Comparison of ENCODE assay signal across 11 cellular contexts in genomic region chr14:99229654-99230215, GRCh38. TPM values are rescaled to one million over a fixed set of nuclear protein-coding genes. Genes with fewer than 3 reads are reported as not detected.
DNase-seq lines count a peak whose midpoint lies in the region; ATAC-seq and TF ChIP-seq lines count a peak whose summit lies in the region.
"Had no signal": no experiment of that assay in that cellular context is flagged by ENCODE, and none has a peak within 500 bp of the region (broad histone marks: within the 10 kb centered on the region; RNA-seq: fewer than 3 reads in every experiment).

No MANE protein-coding gene starts in this region.

- H3K27me3 Mint-ChIP-seq in activated CD8-positive, alpha-beta T cell treated with anti-CD3 and anti-CD28 coated beads for 36 hours: no peaks in the 10 kb centered on the region

- TF ChIP-seq CTCF in A673 (conservative IDR thresholded peaks at IDR 0.05; ENCODE audit: low read depth, low read length): no peak
- TF ChIP-seq CTCF in activated CD8-positive, alpha-beta T cell treated with anti-CD3 and anti-CD28 coated beads for 36 hours (IDR thresholded peaks at IDR 0.05): no peak

- ATAC-seq in activated CD8-positive, alpha-beta T cell treated with anti-CD3 and anti-CD28 coated beads for 36 hours: peak; percentile 14
- no peak for ATAC-seq in GM18520 (IDR thresholded peaks at IDR 0.05; ENCODE audit: unreplicated experiment)

- H3K9me3 ChIP-seq in A673 (ENCODE audit: low read depth, low read length, poor library complexity, severe bottlenecking) (no peaks in the 10 kb centered on the region), mesodermal cell (ENCODE audit: control insufficient read depth, low read length) (no peaks in the 10 kb centered on the region)

- POLR2A ChIA-PET in A673 (lab: Charles Lee; ENCODE audit: low non-redundant PET): no interaction called here
- POLR2A ChIA-PET in activated CD8-positive, alpha-beta T cell treated with anti-CD3 and anti-CD28 coated beads for 36 hours (lab: Charles Lee): interaction anchor here (1.3 to 23.8 kb wide), 9 partner anchors 11 to 1252 kb away, joined by 3 to 496 read pairs (median 35); partner anchors contain the start of gene BCL11B

- no peaks in the 10 kb centered on the region for H3K27me3 ChIP-seq in A673 (replicated peaks; ENCODE audit: insufficient read depth, low read depth, low read length, poor library complexity)
- H3K27me3 ChIP-seq: foreskin keratinocyte had no signal

- no TSS peak for BruUV-seq in A673 (replicated peaks; lab: Mats Ljungman, UMichigan)

- H3K9me3 Mint-ChIP-seq in activated CD8-positive, alpha-beta T cell treated with anti-CD3 and anti-CD28 coated beads for 36 hours: no peaks in the 10 kb centered on the region

- 74 to 80% methylated on average over 10 of the region's 10 CpGs for WGBS in mesodermal cell (ENCODE audit: insufficient coverage in 2 of 2), 2 experiments

- H3K27ac Mint-ChIP-seq in activated CD8-positive, alpha-beta T cell treated with anti-CD3 and anti-CD28 coated beads for 36 hours: peak overlapping the region; percentile 99

- H3K4me1 ChIP-seq in A673 (ENCODE audit: insufficient read depth, low read length, poor library complexity, severe bottlenecking) (peaks cover 91% of the 10 kb centered on the region), mesodermal cell (ENCODE audit: control insufficient read depth, insufficient read depth, low read length, poor library complexity, severe bottlenecking) (peaks cover 39% of the 10 kb centered on the region)
- H3K4me1 ChIP-seq: parathyroid adenoma had no signal

- intact Hi-C loops in A673 (cut with micrococcal nuclease; ENCODE audit: unreplicated experiment): no loop called here
- intact Hi-C loops in activated CD8-positive, alpha-beta T cell treated with anti-CD3 and anti-CD28 coated beads for 36 hours (cut with micrococcal nuclease): loop anchor here (5.0 kb wide), 1 partner anchor 37 kb away; no protein-coding TSS in a partner anchor
- intact Hi-C loops in head of caudate nucleus (cut with DNase I): no loop called here

- CTCF ChIA-PET in A673 (lab: Charles Lee): no interaction called here
- CTCF ChIA-PET in activated CD8-positive, alpha-beta T cell treated with anti-CD3 and anti-CD28 coated beads for 36 hours (lab: Charles Lee): interaction anchor here (0.9 to 17.6 kb wide), 14 partner anchors 11 to 90 kb away, joined by 3 to 189 read pairs (median 12); no protein-coding TSS in a partner anchor

- DNase-seq in A673 (ENCODE audit: low spot score) (no peak), Daoy (ENCODE audit: low read depth) (peak; percentile 79), dermis blood vessel endothelial cell (no peak), hypothalamus (lab: John Stamatoyannopoulos, UW) (no peak), head of caudate nucleus (no peak)
- DNase-seq in activated CD8-positive, alpha-beta T cell treated with anti-CD3 and anti-CD28 coated beads for 36 hours: peak; percentile 59
- DNase-seq: left cardiac atrium had no signal

- H3K36me3 Mint-ChIP-seq in activated CD8-positive, alpha-beta T cell treated with anti-CD3 and anti-CD28 coated beads for 36 hours (ENCODE audit: low read depth): peaks cover 61% of the 10 kb centered on the region

- H3K36me3 ChIP-seq in A673 (ENCODE audit: insufficient read depth, low read length, poor library complexity, severe bottlenecking) (peaks cover 62% of the 10 kb centered on the region), mesodermal cell (ENCODE audit: control insufficient read depth, insufficient read depth, low read length) (no peaks in the 10 kb centered on the region)

- peak overlapping the region; percentile 66 for H3K27ac ChIP-seq in A673 (ENCODE audit: low read depth, low read length, poor library complexity, severe bottlenecking)
- peak overlapping the region; percentile 41 for H3K27ac ChIP-seq in mesodermal cell (ENCODE audit: low read depth, low read length, severe bottlenecking)
- H3K27ac ChIP-seq: foreskin keratinocyte, parathyroid adenoma had no signal

- H3K4me3 Mint-ChIP-seq in activated CD8-positive, alpha-beta T cell treated with anti-CD3 and anti-CD28 coated beads for 36 hours: peak overlapping the region; percentile 79

- peaks cover 94% of the 10 kb centered on the region for H3K4me1 Mint-ChIP-seq in activated CD8-positive, alpha-beta T cell treated with anti-CD3 and anti-CD28 coated beads for 36 hours (ENCODE audit: low read depth)

- H3K4me3 ChIP-seq in A673 (ENCODE audit: low read depth, low read length, poor library complexity, severe bottlenecking) (no peak overlapping the region), mesodermal cell (ENCODE audit: extremely low read depth, insufficient read depth, low read length, poor library complexity, severe bottlenecking) (no peak overlapping the region)

RNA-seq across cellular contexts. Expression of gene BCL11B, which starts 42.3 kb away (rescaled TPM):
- total RNA-seq in A673 (2021) (80.6 and 81.3 TPM in 2 replicates), dermis blood vessel endothelial cell (under 0.01 and 0.05 TPM in 2 replicates)
- total RNA-seq in Daoy (2014; rRNA removed; shearing (Covaris generic)): 2.9 and 4.4 TPM in 2 replicates
- 10 to 100 TPM; 48.5 to 53.0 TPM for total RNA-seq in activated CD8-positive, alpha-beta T cell treated with anti-CD3 and anti-CD28 coated beads for 36 hours
- polyA plus RNA-seq in mesodermal cell (2013, experiment 1 of 2): 0.37 TPM
- polyA plus RNA-seq in mesodermal cell (2013, experiment 2 of 2): 0.35 TPM

Comparison
In these comparisons a context has a peak if more than half of its experiments do, and no peak if none do; other contexts are left out.
1. DNase-seq: peak in Daoy (single experiment) and activated CD8-positive, alpha-beta T cell treated with anti-CD3 and anti-CD28 coated beads for 36 hours (single experiment); none in A673 (single experiment), dermis blood vessel endothelial cell (single experiment), hypothalamus (0 of 51) and head of caudate nucleus (0 of 42).